Comparison of ENCODE assay signal across 8 cellular contexts in genomic region chr6:4017847-4018193, GRCh38.
DNase-seq lines count a peak whose midpoint lies in the region; ATAC-seq, FAIRE-seq and TF ChIP-seq lines count a peak whose summit lies in the region.

No MANE protein-coding gene starts in this region.

- H4K20me1 ChIP-seq in hepatocyte (ENCODE audit: insufficient read depth, poor library complexity, severe bottlenecking), result peaks cover 9% of the 10 kb centered on the region

- H3K9me3 ChIP-seq in cardiac muscle cell (ENCODE audit: low read depth) (no peaks in the 10 kb centered on the region), hepatocyte (ENCODE audit: low read depth) (no peaks in the 10 kb centered on the region), skeletal muscle satellite cell (replicated peaks; ENCODE audit: low read length) (no peaks in the 10 kb centered on the region)

- peaks cover 68% of the 10 kb centered on the region for H3K4me1 Mint-ChIP-seq in activated CD4-positive, alpha-beta memory T cell treated with anti-CD3 and anti-CD28 coated beads, Interleukin-2, amount 10 ng/mL, durations not matched to agents 7 days and 5 days

- ATAC-seq in left cardiac atrium, result no peak

- peaks cover 3% of the 10 kb centered on the region for H3K36me3 ChIP-seq in cardiac muscle cell
- no peaks in the 10 kb centered on the region for H3K36me3 ChIP-seq in hepatocyte (replicated peaks; ENCODE audit: insufficient read depth, low read depth)
- H3K36me3 ChIP-seq in skeletal muscle satellite cell (ENCODE audit: insufficient read depth, low read length), result peaks cover 5% of the 10 kb centered on the region

- peak overlapping the region; percentile 97 for H3K27ac Mint-ChIP-seq in activated CD4-positive, alpha-beta memory T cell treated with anti-CD3 and anti-CD28 coated beads, Interleukin-2, amount 10 ng/mL, durations not matched to agents 7 days and 5 days

- CTCF ChIA-PET in activated CD4-positive, alpha-beta memory T cell treated with anti-CD3 and anti-CD28 coated beads, Interleukin-2, amount 10 ng/mL, durations not matched to agents 7 days and 5 days (lab: Charles Lee), result interaction anchor here (0.7 to 2.2 kb wide), 12 partner anchors 9 to 192 kb away, joined by 3 to 13 read pairs (median 4); partner anchors contain the start of gene FAM50B

- H3K9me3 Mint-ChIP-seq in activated CD4-positive, alpha-beta memory T cell treated with anti-CD3 and anti-CD28 coated beads, Interleukin-2, amount 10 ng/mL, durations not matched to agents 7 days and 5 days, result no peaks in the 10 kb centered on the region

- FAIRE-seq in GM12891 (lab: Jason Lieb, UNC), result no peak

- under 1% methylated on average over 8 of the region's 8 CpGs for WGBS in hepatocyte (ENCODE audit: low lambda C conversion rate, missing lambda C conversion rate)

- H3K4me2 ChIP-seq in hepatocyte (peak overlapping the region; percentile 83), skeletal muscle satellite cell (ENCODE audit: low read length) (peak overlapping the region; percentile 97)

- H3K4me3 ChIP-seq in cardiac muscle cell, result peak overlapping the region; percentile 64
- peak overlapping the region; percentile 70 for H3K4me3 ChIP-seq in hepatocyte
- peak overlapping the region; percentile 94 for H3K4me3 ChIP-seq in skeletal muscle satellite cell (ENCODE audit: low read length)

- no peak for TF ChIP-seq POLR2A in GM12891 (IDR thresholded peaks at IDR 0.05; ENCODE audit: low read depth, low read length)

- H3K27ac ChIP-seq in cardiac muscle cell (peak overlapping the region; percentile 98), hepatocyte (peak overlapping the region; percentile 98)

- H3K36me3 Mint-ChIP-seq in activated CD4-positive, alpha-beta memory T cell treated with anti-CD3 and anti-CD28 coated beads, Interleukin-2, amount 10 ng/mL, durations not matched to agents 7 days and 5 days (ENCODE audit: low read depth), result peaks cover 57% of the 10 kb centered on the region

- H3K27me3 ChIP-seq in cardiac muscle cell, result no peaks in the 10 kb centered on the region
- H3K27me3 ChIP-seq in hepatocyte, result no peaks in the 10 kb centered on the region
- no peaks in the 10 kb centered on the region for H3K27me3 ChIP-seq in skeletal muscle satellite cell (ENCODE audit: control insufficient read depth, insufficient read depth, low read length)

- POLR2A ChIA-PET in activated CD4-positive, alpha-beta memory T cell treated with anti-CD3 and anti-CD28 coated beads, Interleukin-2, amount 10 ng/mL, durations not matched to agents 7 days and 5 days (lab: Charles Lee), result interaction anchor here (0.9 to 4.9 kb wide), 15 partner anchors 8 to 275 kb away, joined by 3 to 49 read pairs (median 4); partner anchors contain the start of genes ECI2 and FAM50B

- no peaks in the 10 kb centered on the region for H3K27me3 Mint-ChIP-seq in activated CD4-positive, alpha-beta memory T cell treated with anti-CD3 and anti-CD28 coated beads, Interleukin-2, amount 10 ng/mL, durations not matched to agents 7 days and 5 days

- peak overlapping the region; percentile 90 for H3K4me3 Mint-ChIP-seq in activated CD4-positive, alpha-beta memory T cell treated with anti-CD3 and anti-CD28 coated beads, Interleukin-2, amount 10 ng/mL, durations not matched to agents 7 days and 5 days

- peaks cover 76% of the 10 kb centered on the region for H3K79me2 ChIP-seq in hepatocyte

- DNase-seq in cardiac muscle cell (ENCODE audit: low read depth in 1 of 2, low spot score in 1 of 2) (peak; percentile 23 to 46), left cardiac atrium (no peak), NCI-H146 treated with DMSO at 0.1 percent for 48 hours (lab: John Stamatoyannopoulos, UW; ENCODE audit: unreplicated experiment) (peak; percentile 55), hepatocyte (ENCODE audit: low spot score) (peak; percentile 30), GM12891 (ENCODE audit: insufficient read length, low spot score) (no peak)
- DNase-seq in activated CD4-positive, alpha-beta memory T cell treated with anti-CD3 and anti-CD28 coated beads, Interleukin-2, amount 10 ng/mL, durations not matched to agents 7 days and 5 days, result no peak
- DNase-seq in NK-92 treated with Interleukin-12 subunit alpha and Interleukin-12 subunit beta, amount 100 ng/mL, for 24 hours (lab: John Stamatoyannopoulos, UW), result no peak

- intact Hi-C loops in left cardiac atrium (cut with DNase I), result no loop called here

- H3K4me1 ChIP-seq in cardiac muscle cell (ENCODE audit: low read depth), result peaks cover 11% of the 10 kb centered on the region
- H3K4me1 ChIP-seq in hepatocyte (ENCODE audit: insufficient read depth), result peaks cover 24% of the 10 kb centered on the region
- peaks cover 18% of the 10 kb centered on the region for H3K4me1 ChIP-seq in skeletal muscle satellite cell (ENCODE audit: control insufficient read depth, insufficient read depth, low read length)

- TF ChIP-seq CTCF in cardiac muscle cell (IDR thresholded peaks at IDR 0.05; ENCODE audit: low read depth, low read length) (no peak), hepatocyte (IDR thresholded peaks at IDR 0.05; ENCODE audit: poor library complexity) (no peak)

- no peaks in the 10 kb centered on the region for H3K9me2 ChIP-seq in hepatocyte (replicated peaks; ENCODE audit: insufficient read depth)

- peak overlapping the region; percentile 95 for H3K9ac ChIP-seq in skeletal muscle satellite cell (ENCODE audit: low read depth, low read length)

- H2AFZ ChIP-seq in hepatocyte, result peak overlapping the region; percentile 67

TF ChIP-seq in GM12891, 5 proteins besides CTCF, POLR2A, EP300 and RAD21:
- TF ChIP-seq SPI1 (IDR thresholded peaks at IDR 0.05; ENCODE audit: low read depth, low read length) (no peak), POLR2AphosphoS5 (IDR thresholded peaks at IDR 0.05; ENCODE audit: low read depth, low read length) (no peak), POU2F2 (IDR thresholded peaks at IDR 0.05; ENCODE audit: low read depth, low read length) (no peak), PAX5 (IDR thresholded peaks at IDR 0.05; ENCODE audit: insufficient read depth, low read length, severe bottlenecking) (no peak), TAF1 (IDR thresholded peaks at IDR 0.05; ENCODE audit: low read depth, low read length) (no peak)
TF ChIP-seq in GM12891: peak in this region for 0.

Comparison
In these comparisons a context has a peak if more than half of its experiments do, and no peak if none do; other contexts are left out.
1. DNase-seq: peak in cardiac muscle cell (2 of 2), NCI-H146 treated with DMSO at 0.1 percent for 48 hours (single experiment) and hepatocyte (single experiment); none in left cardiac atrium (single experiment), activated CD4-positive, alpha-beta memory T cell treated with anti-CD3 and anti-CD28 coated beads, Interleukin-2, amount 10 ng/mL, durations not matched to agents 7 days and 5 days (single experiment), GM12891 (single experiment) and NK-92 treated with Interleukin-12 subunit alpha and Interleukin-12 subunit beta, amount 100 ng/mL, for 24 hours (single experiment).
2. Peak in every context shown above with its lines, with median percentiles within 50 percentile points of each other: H3K4me3 ChIP-seq.